Comparison of ENCODE assay signal across 8 cellular contexts in genomic region chr12:6335451-6336078, GRCh38. TPM values are rescaled to one million over a fixed set of nuclear protein-coding genes. Genes with fewer than 3 reads are reported as not detected.
DNase-seq lines count a peak whose midpoint lies in the region; ATAC-seq lines count a peak whose summit lies in the region.

No MANE protein-coding gene starts in this region.

- H3K27ac ChIP-seq in KOPT-K1 (ENCODE audit: low read depth, low read length, poor library complexity, severe bottlenecking) = peak overlapping the region; percentile 99

- H3K36me3 ChIP-seq in KOPT-K1 (ENCODE audit: insufficient read depth, low read length) = peaks cover 44% of the 10 kb centered on the region

- ATAC-seq in GM21423 (IDR thresholded peaks at IDR 0.05; ENCODE audit: unreplicated experiment) = peak; percentile 47

- H3K9me3 ChIP-seq in KOPT-K1 (ENCODE audit: insufficient read depth, low read length, poor library complexity, severe bottlenecking) = no peaks in the 10 kb centered on the region

- DNase-seq in DMS 273 treated with DMSO at 0.1 percent for 48 hours (lab: John Stamatoyannopoulos, UW) (peak; percentile 9), dermis microvascular lymphatic vessel endothelial cell (ENCODE audit: low read depth in 2 of 2) (peak; percentile 58 to 86), lung microvascular endothelial cell (ENCODE audit: low read depth in 2 of 2) (peak; percentile 79 to 94), NCI-H446 (lab: John Stamatoyannopoulos, UW) (no peak)
- peak; percentile 85 to 91 for DNase-seq in activated CD4-positive, alpha-beta T cell treated with anti-CD3 and anti-CD28 coated beads for 4 hours
- peak; percentile 62 for DNase-seq in stimulated activated CD8-positive, alpha-beta memory T cell treated with anti-CD3 and anti-CD28 coated beads, Interleukin-15, amount 100 ng/mL, for 24 hours (ENCODE audit: low read depth)

RNA-seq across cellular contexts. Expression of gene TNFRSF1A, which starts 6.3 kb away (rescaled TPM):
- total RNA-seq in dermis microvascular lymphatic vessel endothelial cell (41.7 and 71.4 TPM in 2 replicates), lung microvascular endothelial cell (37.5 and 55.6 TPM in 2 replicates)

RNA-seq across cellular contexts. Expression of gene PLEKHG6, which starts 25.1 kb away (rescaled TPM):
- not detected in 2 replicates for total RNA-seq in dermis microvascular lymphatic vessel endothelial cell
- not detected in 2 replicates for total RNA-seq in lung microvascular endothelial cell

RNA-seq across cellular contexts. Expression of gene SCNN1A, which starts 39.8 kb away (rescaled TPM):
- total RNA-seq in dermis microvascular lymphatic vessel endothelial cell (under 0.01 TPM in 2 replicates), lung microvascular endothelial cell (0.20 and 0.22 TPM in 2 replicates)

RNA-seq across cellular contexts. Expression of gene LTBR, which starts 48.4 kb away (rescaled TPM):
- 30.7 and 47.9 TPM in 2 replicates for total RNA-seq in dermis microvascular lymphatic vessel endothelial cell
- total RNA-seq in lung microvascular endothelial cell = 29.9 and 49.2 TPM in 2 replicates

Comparison
In these comparisons a context has a peak if more than half of its experiments do, and no peak if none do; other contexts are left out.
1. DNase-seq: peak in DMS 273 treated with DMSO at 0.1 percent for 48 hours (single experiment), activated CD4-positive, alpha-beta T cell treated with anti-CD3 and anti-CD28 coated beads for 4 hours (2 of 2), dermis microvascular lymphatic vessel endothelial cell (2 of 2), lung microvascular endothelial cell (2 of 2) and stimulated activated CD8-positive, alpha-beta memory T cell treated with anti-CD3 and anti-CD28 coated beads, Interleukin-15, amount 100 ng/mL, for 24 hours (single experiment); none in NCI-H446 (0 of 2).